ENCODE assay signal across 24 cellular contexts in genomic region chr12:12167847-12168246, GRCh38.
DNase-seq lines count a peak whose midpoint lies in the region; ATAC-seq, FAIRE-seq and TF ChIP-seq lines count a peak whose summit lies in the region.
"Had no signal": no experiment of that assay in that cellular context is flagged by ENCODE, and none has a peak within 500 bp of the region (broad histone marks: within the 10 kb centered on the region; RNA-seq: fewer than 3 reads in every experiment).

No MANE protein-coding gene starts in this region.

- no peak for TF ChIP-seq POLR2A in heart left ventricle (IDR thresholded peaks at IDR 0.05)

- no peak overlapping the region for H3K4me3 ChIP-seq in PC-3 (ENCODE audit: low read length)
- no peak overlapping the region for H3K4me3 ChIP-seq in heart left ventricle
- H3K4me3 ChIP-seq: left ventricle myocardium inferior, Peyer's patch, right atrium auricular region, SJCRH30, stomach, thyroid gland had no signal

- no peaks in the 10 kb centered on the region for H3K79me2 ChIP-seq in PC-3 (ENCODE audit: low read length)

- H3K27ac Mint-ChIP-seq in Calu3 (ENCODE audit: unreplicated experiment) (peak overlapping the region; percentile 54), nephron progenitor cell (peak overlapping the region; percentile 85), HFFc6 (no peak overlapping the region)
- H3K27ac Mint-ChIP-seq: activated naive CD4-positive, alpha-beta T cell treated with anti-CD3 and anti-CD28 coated beads, Interleukin-2, amount 10 ng/mL, durations not matched to agents 7 days and 5 days; activated T-helper 1 cell treated with anti-CD3 and anti-CD28 coated beads, Interleukin-12 subunit alpha, Interleukin-12 subunit beta, Interleukin-2, Interleukin-4 antibody, amounts not matched to agents 30 ng/mL and 10 ng/mL and 1 ng/mL, durations not matched to agents 14 hours and 24 hours and 36 hours; CD14-positive monocyte; natural killer cell had no signal

- H4K20me1 ChIP-seq in PC-3 (ENCODE audit: low read length) = no peaks in the 10 kb centered on the region

- POLR2A ChIA-PET in PC-3 (lab: Charles Lee; ENCODE audit: unreplicated experiment) = interaction anchor here (0.6 kb wide), 1 partner anchor 559 kb away, joined by 3 read pairs; no protein-coding TSS in a partner anchor

- no peaks in the 10 kb centered on the region for H3K27me3 ChIP-seq in PC-3 (ENCODE audit: low read length)
- no peaks in the 10 kb centered on the region for H3K27me3 ChIP-seq in heart left ventricle
- H3K27me3 ChIP-seq: Peyer's patch, right atrium auricular region, SJCRH30, stomach, thyroid gland had no signal

- no peak overlapping the region for H2AFZ ChIP-seq in PC-3 (ENCODE audit: low read length)

- H3K4me1 Mint-ChIP-seq in Calu3 (ENCODE audit: low read depth, unreplicated experiment) (peaks cover 23% of the 10 kb centered on the region), nephron progenitor cell (peaks cover 7% of the 10 kb centered on the region), HFFc6 (ENCODE audit: low read depth) (peaks cover 23% of the 10 kb centered on the region)
- H3K4me1 Mint-ChIP-seq: CD14-positive monocyte had no signal

- no peak for FAIRE-seq in urothelium cell line (lab: Jason Lieb, UNC)

- 0 out of 2 replicates have a peak overlapping the region, but pooled peaks have one; percentile 1 for H3K4me2 ChIP-seq in PC-3 (ENCODE audit: low read length)
- H3K4me2 ChIP-seq: KMS-11 had no signal

- ATAC-seq in PC-3 = peak; percentile 95
- ATAC-seq in heart left ventricle = no peak
- ATAC-seq: natural killer cell had no signal

- DNase-seq in Calu3 = no peak
- peak; percentile 68 for DNase-seq in NCI-H146 (lab: John Stamatoyannopoulos, UW)
- peak; percentile 35 for DNase-seq in PC-3
- DNase-seq in nephron progenitor cell = no peak
- no peak for DNase-seq in SHP77 (lab: John Stamatoyannopoulos, UW)
- no peak for DNase-seq in HFFc6
- no peak for DNase-seq in urothelium cell line (ENCODE audit: low spot score)
- no peak for DNase-seq in heart left ventricle
- DNase-seq: activated CD4-positive, alpha-beta T cell treated with anti-CD3 and anti-CD28 coated beads, Interleukin-2, amount 50 U/mL, for 48 hours; activated CD4-positive, CD25-positive, alpha-beta regulatory T cell; activated naive CD4-positive, alpha-beta T cell treated with anti-CD3 and anti-CD28 coated beads, Interleukin-2, amount 10 ng/mL, durations not matched to agents 7 days and 5 days; amniotic stem cell; EL; left ventricle myocardium inferior; natural killer cell; Peyer's patch; SJCRH30; stimulated activated CD4-positive, alpha-beta T cell treated with anti-CD3 and anti-CD28 coated beads, Interleukin-2, amount 100 ng/mL, for 24 hours; stomach; thyroid gland had no signal

- BruUV-seq in Calu3 (replicated peaks; lab: Mats Ljungman, UMichigan) = no TSS peak
- BruUV-seq in PC-3 (replicated peaks; lab: Mats Ljungman, UMichigan) = no TSS peak

- H3K9me2 ChIP-seq in PC-3 (replicated peaks; ENCODE audit: low read length) = no peaks in the 10 kb centered on the region

- CTCF ChIA-PET in Calu3 (lab: Charles Lee) = no interaction called here
- CTCF ChIA-PET in PC-3 (lab: Charles Lee) = interaction anchor here (0.7 kb wide), 1 partner anchor 447 kb away, joined by 3 read pairs; no protein-coding TSS in a partner anchor

- peaks cover 12% of the 10 kb centered on the region for H3K36me3 Mint-ChIP-seq in Calu3 (ENCODE audit: insufficient read depth, unreplicated experiment)
- H3K36me3 Mint-ChIP-seq in nephron progenitor cell (ENCODE audit: low read depth) = peaks cover 66% of the 10 kb centered on the region
- H3K36me3 Mint-ChIP-seq in HFFc6 (ENCODE audit: low read depth) = peaks cover 15% of the 10 kb centered on the region
- H3K36me3 Mint-ChIP-seq: activated naive CD4-positive, alpha-beta T cell treated with anti-CD3 and anti-CD28 coated beads, Interleukin-2, amount 10 ng/mL, durations not matched to agents 7 days and 5 days; CD14-positive monocyte; natural killer cell had no signal

- no peaks in the 10 kb centered on the region for H3K36me3 ChIP-seq in PC-3 (ENCODE audit: low read depth, low read length)
- H3K36me3 ChIP-seq in heart left ventricle = peaks cover 0 to 12% (median 3%) of the 10 kb centered on the region in 9 donors
- H3K36me3 ChIP-seq: right atrium auricular region, thyroid gland had no signal

- H3K27ac ChIP-seq in PC-3 (ENCODE audit: low read length) (peak overlapping the region; percentile 5; the same call in 1 of the 2 replicates), heart left ventricle (no peak overlapping the region)
- H3K27ac ChIP-seq: KMS-11, left ventricle myocardium inferior, Peyer's patch, right atrium auricular region, SJCRH30, thyroid gland had no signal

- H3K4me3 Mint-ChIP-seq in Calu3 (ENCODE audit: low read depth, unreplicated experiment) = no peak overlapping the region
- H3K4me3 Mint-ChIP-seq in nephron progenitor cell = no peak overlapping the region
- H3K4me3 Mint-ChIP-seq in HFFc6 = no peak overlapping the region
- H3K4me3 Mint-ChIP-seq: activated naive CD4-positive, alpha-beta T cell treated with anti-CD3 and anti-CD28 coated beads, Interleukin-2, amount 10 ng/mL, durations not matched to agents 7 days and 5 days; activated T-helper 1 cell treated with anti-CD3 and anti-CD28 coated beads, Interleukin-12 subunit alpha, Interleukin-12 subunit beta, Interleukin-2, Interleukin-4 antibody, amounts not matched to agents 30 ng/mL and 10 ng/mL and 1 ng/mL, durations not matched to agents 14 hours and 24 hours and 36 hours; CD14-positive monocyte; natural killer cell had no signal

- no peaks in the 10 kb centered on the region for H3K9me3 ChIP-seq in PC-3 (ENCODE audit: low read length)
- no peaks in the 10 kb centered on the region for H3K9me3 ChIP-seq in heart left ventricle
- H3K9me3 ChIP-seq: left ventricle myocardium inferior, Peyer's patch, right atrium auricular region, SJCRH30, stomach, thyroid gland had no signal

- peaks cover 4% of the 10 kb centered on the region for H3K4me1 ChIP-seq in PC-3 (ENCODE audit: insufficient read depth, low read length)
- peaks cover 0 to 12% (median 2%) of the 10 kb centered on the region in 12 donors for H3K4me1 ChIP-seq in heart left ventricle
- H3K4me1 ChIP-seq: Peyer's patch, right atrium auricular region, SJCRH30 had no signal

- H3K9me3 Mint-ChIP-seq in Calu3 (ENCODE audit: low read depth, unreplicated experiment) (no peaks in the 10 kb centered on the region), nephron progenitor cell (no peaks in the 10 kb centered on the region), HFFc6 (no peaks in the 10 kb centered on the region)
- H3K9me3 Mint-ChIP-seq: activated naive CD4-positive, alpha-beta T cell treated with anti-CD3 and anti-CD28 coated beads, Interleukin-2, amount 10 ng/mL, durations not matched to agents 7 days and 5 days; activated T-helper 1 cell treated with anti-CD3 and anti-CD28 coated beads, Interleukin-12 subunit alpha, Interleukin-12 subunit beta, Interleukin-2, Interleukin-4 antibody, amounts not matched to agents 30 ng/mL and 10 ng/mL and 1 ng/mL, durations not matched to agents 14 hours and 24 hours and 36 hours; CD14-positive monocyte had no signal

- 95 to 97% (median 96%) methylated on average over 1 of the region's 1 CpG for WGBS in heart left ventricle, 4 donors

- no peaks in the 10 kb centered on the region for H3F3A ChIP-seq in PC-3 (ENCODE audit: low read length, unreplicated experiment)

- TF ChIP-seq CTCF in Calu3 (IDR thresholded peaks at IDR 0.05; ENCODE audit: unreplicated experiment) (no peak), PC-3 (conservative IDR thresholded peaks at IDR 0.05; ENCODE audit: low read depth, low read length) (no peak), nephron progenitor cell (IDR thresholded peaks at IDR 0.05) (no peak), HFFc6 (IDR thresholded peaks at IDR 0.05) (no peak), heart left ventricle (IDR thresholded peaks at IDR 0.05) (no peak)

- no peak overlapping the region for H3K9ac ChIP-seq in PC-3 (ENCODE audit: low read length)
- H3K9ac ChIP-seq: KMS-11 had no signal

- H3K27me3 Mint-ChIP-seq in Calu3 (ENCODE audit: unreplicated experiment) = no peaks in the 10 kb centered on the region
- no peaks in the 10 kb centered on the region for H3K27me3 Mint-ChIP-seq in nephron progenitor cell (ENCODE audit: low read depth, poor library complexity)
- no peaks in the 10 kb centered on the region for H3K27me3 Mint-ChIP-seq in HFFc6 (ENCODE audit: insufficient read depth)

- intact Hi-C loops in Calu3 (cut with micrococcal nuclease; ENCODE audit: unreplicated experiment) (no loop called here), PC-3 (cut with micrococcal nuclease) (loop anchor here (5.0 to 10.0 kb wide), 2 partner anchors 97 to 164 kb away; partner anchors contain the start of gene LRP6), heart left ventricle (cut with DNase I) (loop anchor here in 3 of 10 donors (2.0 to 10.0 kb wide), 2 partner anchors 41 to 97 kb away; partner anchors contain the start of gene LRP6 (in 2 of the 3))

Comparison
In these comparisons a context has a peak if more than half of its experiments do, and no peak if none do; other contexts are left out.
1. DNase-seq: peak in NCI-H146 (single experiment) and PC-3 (single experiment); none in Calu3 (single experiment), nephron progenitor cell (single experiment), SHP77 (0 of 2), HFFc6 (single experiment), urothelium cell line (single experiment) and heart left ventricle (0 of 5).